In genomic region chr7:74206589-74207120, GRCh38 we compare ENCODE assay signal across 1 cellular context.
TF ChIP-seq lines count a peak whose summit lies in the region.

No MANE protein-coding gene starts in this region.

TF ChIP-seq in HepG2, 621 proteins besides CTCF, POLR2A, EP300 and RAD21 (continued from another document and continues in another):
- TF ChIP-seq ZNF142 (CRISPR knock-in tag; IDR thresholded peaks at IDR 0.05) (0 out of 2 replicates have a peak, but pooled peaks have one; percentile 54), TFDP1 (CRISPR knock-in tag; IDR thresholded peaks at IDR 0.05; ENCODE audit: borderline replicate concordance) (no peak), HES4 (CRISPR knock-in tag; IDR thresholded peaks at IDR 0.05; ENCODE audit: borderline replicate concordance) (no peak), MAF1 (CRISPR knock-in tag; IDR thresholded peaks at IDR 0.05; ENCODE audit: borderline replicate concordance) (no peak), ZNF724P (CRISPR knock-in tag; IDR thresholded peaks at IDR 0.05; ENCODE audit: borderline replicate concordance) (no peak), SMC3 (IDR thresholded peaks at IDR 0.05; ENCODE audit: low read length) (peak; percentile 50; the same call in 1 of the 2 replicates), ZNF770 (CRISPR knock-in tag; IDR thresholded peaks at IDR 0.05) (peak; percentile 99), ZNF350 (CRISPR knock-in tag; IDR thresholded peaks at IDR 0.05; ENCODE audit: borderline replicate concordance, low read depth) (no peak), ZNF710 (CRISPR knock-in tag; IDR thresholded peaks at IDR 0.05; ENCODE audit: borderline replicate concordance) (peak; percentile 59; the same call in 1 of the 2 replicates), THYN1 (CRISPR knock-in tag; IDR thresholded peaks at IDR 0.05; ENCODE audit: borderline replicate concordance, low read depth) (no peak), ZNF790 (CRISPR knock-in tag; IDR thresholded peaks at IDR 0.05; ENCODE audit: borderline replicate concordance) (no peak), NFE2L2 (IDR thresholded peaks at IDR 0.05; ENCODE audit: low read length) (no peak), TOE1 (CRISPR knock-in tag; IDR thresholded peaks at IDR 0.05) (no peak), ZNF841 (CRISPR knock-in tag; IDR thresholded peaks at IDR 0.05; ENCODE audit: borderline replicate concordance) (no peak), ZNF276 (CRISPR knock-in tag; IDR thresholded peaks at IDR 0.05; ENCODE audit: low read depth) (0 out of 2 replicates have a peak, but pooled peaks have one; percentile 34), ZNF749 (CRISPR knock-in tag; IDR thresholded peaks at IDR 0.05; ENCODE audit: borderline replicate concordance) (no peak), NFKB2 (CRISPR knock-in tag; IDR thresholded peaks at IDR 0.05; ENCODE audit: borderline replicate concordance) (peak; percentile 49; the same call in 1 of the 2 replicates), SP1 (IDR thresholded peaks at IDR 0.05) (no peak), SP1 (CRISPR knock-in tag; IDR thresholded peaks at IDR 0.05) (0 out of 2 replicates have a peak, but pooled peaks have one; percentile 16), GMEB1 (CRISPR knock-in tag; IDR thresholded peaks at IDR 0.05; ENCODE audit: borderline replicate concordance) (no peak), ZNF432 (CRISPR knock-in tag; IDR thresholded peaks at IDR 0.05; ENCODE audit: borderline replicate concordance) (no peak), HDAC1 (CRISPR knock-in tag; IDR thresholded peaks at IDR 0.05) (no peak), CSRNP1 (CRISPR knock-in tag; IDR thresholded peaks at IDR 0.05) (peak; percentile 33; the same call in 1 of the 2 replicates), STAG1 (CRISPR knock-in tag; IDR thresholded peaks at IDR 0.05) (peak; percentile 97), ZNF773 (CRISPR knock-in tag; IDR thresholded peaks at IDR 0.05; ENCODE audit: borderline replicate concordance) (no peak), SMAD1 (CRISPR knock-in tag; IDR thresholded peaks at IDR 0.05; ENCODE audit: borderline replicate concordance, low read depth) (no peak), HNF1B (CRISPR knock-in tag; IDR thresholded peaks at IDR 0.05) (peak; percentile 68; the same call in 1 of the 2 replicates), ZNF17 (CRISPR knock-in tag; IDR thresholded peaks at IDR 0.05) (no peak), KLF16 (CRISPR knock-in tag; IDR thresholded peaks at IDR 0.05) (peak in 1 of 2 experiments; percentile 38; a peak in 1 of 4 replicates), HNRNPH1 (optimal IDR thresholded peaks at IDR 0.05; ENCODE audit: low read depth, low read length) (no peak), MXD4 (CRISPR knock-in tag; IDR thresholded peaks at IDR 0.05) (0 out of 2 replicates have a peak, but pooled peaks have one; percentile 40), PCBP2 (optimal IDR thresholded peaks at IDR 0.05; ENCODE audit: low read depth, low read length, poor library complexity, severe bottlenecking) (no peak), ZFX (CRISPR knock-in tag; IDR thresholded peaks at IDR 0.05; ENCODE audit: low read depth) (peak; percentile 28; the same call in 1 of the 2 replicates), ZNF451 (CRISPR knock-in tag; IDR thresholded peaks at IDR 0.05) (no peak), CEBPG (CRISPR knock-in tag; IDR thresholded peaks at IDR 0.05) (no peak), ATF7 (IDR thresholded peaks at IDR 0.05) (no peak), ATF7 (CRISPR knock-in tag; IDR thresholded peaks at IDR 0.05) (0 out of 2 replicates have a peak, but pooled peaks have one; percentile 32), PHF5A (CRISPR knock-in tag; IDR thresholded peaks at IDR 0.05; ENCODE audit: low read depth, unreplicated experiment) (no peak), TBP (CRISPR knock-in tag; IDR thresholded peaks at IDR 0.05) (no peak), RNF2 (conservative IDR thresholded peaks at IDR 0.05; ENCODE audit: low read depth) (no peak), YEATS4 (CRISPR knock-in tag; IDR thresholded peaks at IDR 0.05; ENCODE audit: borderline replicate concordance) (no peak)
